8 cellular contexts compared by ENCODE assay signal in genomic region chr2:96143848-96144480, GRCh38. TPM values are rescaled to one million over a fixed set of nuclear protein-coding genes. Genes with fewer than 3 reads are reported as not detected.
DNase-seq lines count a peak whose midpoint lies in the region; ATAC-seq, FAIRE-seq and TF ChIP-seq lines count a peak whose summit lies in the region.

No MANE protein-coding gene starts in this region.

- H3K18ac ChIP-seq in H9 (ENCODE audit: insufficient read length, low read depth, low read length) = peak overlapping the region; percentile 52

- H2BK120ac ChIP-seq in H9 (ENCODE audit: low read depth, low read length, poor library complexity, severe bottlenecking) = no peak overlapping the region

- ATAC-seq in pancreas = no peak

- H3K27ac ChIP-seq in H9 (ENCODE audit: insufficient read length, low read depth, low read length) = no peak overlapping the region
- H3K27ac ChIP-seq in coronary artery = no peak overlapping the region
- H3K27ac ChIP-seq in pancreas = no peak overlapping the region
- no peak overlapping the region for H3K27ac ChIP-seq in thyroid gland

- H3K4me3 ChIP-seq in BJ (ENCODE audit: low read depth, low read length) = peak overlapping the region; percentile 57
- H3K4me3 ChIP-seq in coronary artery = peak overlapping the region; percentile 70
- H3K4me3 ChIP-seq in pancreas = peak overlapping the region in 1 of 4 donors; percentile 71
- no peak overlapping the region for H3K4me3 ChIP-seq in thyroid gland (replicated peaks in 1 of 3)

- H3K27ac Mint-ChIP-seq in H9 = no peak overlapping the region

- intact Hi-C loops in pancreas (cut with DNase I) = no loop called here
- intact Hi-C loops in thyroid gland (cut with DNase I) = no loop called here

- no peak overlapping the region for H4K8ac ChIP-seq in H9 (replicated peaks; ENCODE audit: insufficient read length, low read depth, low read length)

- no peak overlapping the region for H2BK20ac ChIP-seq in H9 (ENCODE audit: low read depth, low read length, poor library complexity, severe bottlenecking)

- peak overlapping the region; percentile 83 to 88 for H3K4me3 Mint-ChIP-seq in H9

- H2BK12ac ChIP-seq in H9 (ENCODE audit: insufficient read length, low read depth, low read length) = no peak overlapping the region

- no peaks in the 10 kb centered on the region for H3K36me3 ChIP-seq in BJ (ENCODE audit: control insufficient read depth, insufficient read depth, low read length)
- no peaks in the 10 kb centered on the region for H3K36me3 ChIP-seq in pancreas
- H3K36me3 ChIP-seq in thyroid gland = no peaks in the 10 kb centered on the region

- no peak for DNase-seq in BJ (ENCODE audit: low read depth)
- peak; percentile 81 for DNase-seq in H9
- peak; percentile 32 for DNase-seq in T follicular helper cell (ENCODE audit: low read depth)
- DNase-seq in coronary artery (ENCODE audit: low spot score) = no peak
- peak in 4 of 6 donors; percentile 22 to 76 (median 42) for DNase-seq in pancreas
- DNase-seq in midbrain (lab: John Stamatoyannopoulos, UW) = no peak
- no peak for DNase-seq in thyroid gland
- no peak for DNase-seq in GF-D8 (lab: John Stamatoyannopoulos, UW)

- CTCF ChIA-PET in BJ (lab: Yijun Ruan, JAX) = interaction anchor here (1.0 to 2.0 kb wide), 3 partner anchors 9 to 151 kb away, joined by 4 to 5 read pairs (median 4); no protein-coding TSS in a partner anchor

- no CpG with 5 or more reads among the region's 23 CpGs for WGBS in H9 (ENCODE audit: extremely low coverage, insufficient read length, low lambda C conversion rate)
- 78 to 90% methylated on average over 23 of the region's 23 CpGs for WGBS in pancreas, 2 donors
- WGBS in thyroid gland, 2 donors = 53 to 78% methylated on average over 10 to 18 of the region's 23 CpGs

- no peak overlapping the region for H3T11ph ChIP-seq in H9 (ENCODE audit: low read length)

- H3K79me1 ChIP-seq in H9 (ENCODE audit: insufficient read depth, low read depth, low read length, poor library complexity, severe bottlenecking) = no peaks in the 10 kb centered on the region

- H3K36me3 Mint-ChIP-seq in H9 (ENCODE audit: insufficient read depth in 1 of 3, low read depth in 3 of 3) = peaks cover 0 to 18% (median 0%) of the 10 kb centered on the region in 3 experiments; a peak in 2 of 7 replicates

- H3K4ac ChIP-seq in H9 (ENCODE audit: low read depth, low read length) = no peak overlapping the region

- no peak overlapping the region for H3K23ac ChIP-seq in H9 (ENCODE audit: insufficient read length, low read depth, low read length)

- peaks cover 23 to 42% of the 10 kb centered on the region in 2 experiments for H3K4me1 Mint-ChIP-seq in H9

- H2AK5ac ChIP-seq in H9 (ENCODE audit: insufficient read length, low read length) = no peak overlapping the region

- no peak overlapping the region for H2BK15ac ChIP-seq in H9 (ENCODE audit: low read depth, low read length)

- H3K9ac ChIP-seq in H9 (ENCODE audit: extremely low read depth, insufficient read length, low read length) = no peak overlapping the region

- no peaks in the 10 kb centered on the region for H3K27me3 ChIP-seq in BJ (ENCODE audit: control insufficient read depth, insufficient read depth, low read length)
- no peaks in the 10 kb centered on the region; the same call in 1 of the 2 replicates for H3K27me3 ChIP-seq in H9 (ENCODE audit: insufficient read depth, low read length)
- H3K27me3 ChIP-seq in pancreas = no peaks in the 10 kb centered on the region
- no peaks in the 10 kb centered on the region for H3K27me3 ChIP-seq in thyroid gland

- H3K23me2 ChIP-seq in H9 (ENCODE audit: insufficient read length, low read depth, low read length, poor library complexity, severe bottlenecking) = peaks cover 6% of the 10 kb centered on the region

- H3K4me1 ChIP-seq in H9 (ENCODE audit: insufficient read depth, low read length) (no peaks in the 10 kb centered on the region; the same call in 1 of the 2 replicates), pancreas (no peaks in the 10 kb centered on the region), thyroid gland (peaks cover 7 to 28% of the 10 kb centered on the region in 2 donors)

- POLR2A ChIA-PET in BJ (lab: Charles Lee) = no interaction called here

- FAIRE-seq in pancreas (lab: Jason Lieb, UNC) = no peak

- H4K91ac ChIP-seq in H9 (ENCODE audit: insufficient read length, low read depth, low read length) = no peak overlapping the region

- no peak overlapping the region for H3K14ac ChIP-seq in H9 (ENCODE audit: insufficient read depth, low read length)

- H3K56ac ChIP-seq in H9 (ENCODE audit: insufficient read length, low read depth, low read length) = no peak overlapping the region

- H2AFZ ChIP-seq in H9 (ENCODE audit: low read length) = no peak overlapping the region

- no peaks in the 10 kb centered on the region for H4K20me1 ChIP-seq in H9 (ENCODE audit: control insufficient read depth, insufficient read depth, insufficient read length)

- TF ChIP-seq CTCF in BJ (IDR thresholded peaks at IDR 0.05; ENCODE audit: insufficient read depth, low read depth, low read length) (no peak), H9 (conservative IDR thresholded peaks at IDR 0.05) (peak; percentile 60), coronary artery (IDR thresholded peaks at IDR 0.05) (no peak), pancreas (IDR thresholded peaks at IDR 0.05) (peak in 1 of 4 donors; percentile 17), thyroid gland (IDR thresholded peaks at IDR 0.05) (peak in 2 of 6 experiments; percentile 8 to 25)

- no peak overlapping the region for H4K5ac ChIP-seq in H9 (ENCODE audit: insufficient read length, low read depth, low read length)

- H3K79me2 ChIP-seq in H9 (ENCODE audit: insufficient read depth, low read length) = no peaks in the 10 kb centered on the region

- H3K27me3 Mint-ChIP-seq in H9 (ENCODE audit: low read depth) = peaks cover 40% of the 10 kb centered on the region

- H3K9me3 Mint-ChIP-seq in H9 = no peaks in the 10 kb centered on the region

- H3K4me2 ChIP-seq in H9 (ENCODE audit: insufficient read depth, insufficient read length, low read length) = peak overlapping the region; percentile 45

- H3K9me3 ChIP-seq in H9 (ENCODE audit: control insufficient read depth, low read depth, low read length) = no peaks in the 10 kb centered on the region
- H3K9me3 ChIP-seq in pancreas = no peaks in the 10 kb centered on the region
- no peaks in the 10 kb centered on the region for H3K9me3 ChIP-seq in thyroid gland

- H2BK5ac ChIP-seq in H9 (ENCODE audit: insufficient read length, low read length) = no peak overlapping the region

- TF ChIP-seq POLR2A in thyroid gland (IDR thresholded peaks at IDR 0.05) = no peak

RNA-seq across cellular contexts. Expression of gene DUSP2, which starts 1.3 kb away (rescaled TPM):
- polyA plus RNA-seq in BJ (2011; rRNA removed) = 0.82 and 2.2 TPM in 2 replicates
- 0.67 and 1.6 TPM in 2 replicates for polyA minus RNA-seq in BJ (2011; rRNA and poly(A)+ RNA removed)
- total RNA-seq in H9 (2021) = 13.5 and 14.9 TPM in 2 replicates
- total RNA-seq in pancreas = 1 to 10 TPM in 4 of 6 donors, under 1 TPM in 2; 0.32 to 3.1 (median 1.2) TPM
- polyA plus RNA-seq in pancreas = 1 to 10 TPM; 1.3 to 1.8 TPM
- total RNA-seq in thyroid gland = 1 to 10 TPM; 2.2 to 8.4 (median 2.4) TPM

RNA-seq across cellular contexts. Expression of gene ASTL, which starts 5.7 kb away (rescaled TPM):
- polyA plus RNA-seq in BJ (2011; rRNA removed) = not detected in 2 replicates
- polyA minus RNA-seq in BJ (2011; rRNA and poly(A)+ RNA removed) = not detected in 2 replicates
- 0.72 and 0.81 TPM in 2 replicates for total RNA-seq in H9 (2021)
- total RNA-seq in pancreas = not detected
- polyA plus RNA-seq in pancreas = under 1 TPM in 1 of 2 donors, not detected in 1; 0.14 TPM
- total RNA-seq in thyroid gland = not detected

RNA-seq across cellular contexts. Expression of gene ADRA2B, which starts 27.6 kb away (rescaled TPM):
- polyA plus RNA-seq in BJ (2011; rRNA removed) (not detected in 2 replicates), pancreas (1 to 10 TPM; 1.1 to 1.5 TPM)
- polyA minus RNA-seq in BJ (2011; rRNA and poly(A)+ RNA removed) = not detected in 2 replicates
- total RNA-seq in H9 (2021) (2.7 TPM in 2 replicates), pancreas (under 1 TPM; 0.04 to 0.50 (median 0.25) TPM), thyroid gland (1 to 10 TPM in 2 of 4 donors, under 1 TPM in 2; 0.13 to 2.1 (median 1.0) TPM)

Comparison
In these comparisons a context has a peak if more than half of its experiments do, and no peak if none do; other contexts are left out.
1. DNase-seq: peak in H9 (single experiment), T follicular helper cell (single experiment) and pancreas (4 of 6); none in BJ (single experiment), coronary artery (single experiment), midbrain (single experiment), thyroid gland (0 of 2) and GF-D8 (single experiment).
2. H3K4me3 ChIP-seq: peak in BJ (single experiment) and coronary artery (single experiment); none in thyroid gland (0 of 3).